31 cellular contexts compared by ENCODE assay signal in the genomic region with DNA sequence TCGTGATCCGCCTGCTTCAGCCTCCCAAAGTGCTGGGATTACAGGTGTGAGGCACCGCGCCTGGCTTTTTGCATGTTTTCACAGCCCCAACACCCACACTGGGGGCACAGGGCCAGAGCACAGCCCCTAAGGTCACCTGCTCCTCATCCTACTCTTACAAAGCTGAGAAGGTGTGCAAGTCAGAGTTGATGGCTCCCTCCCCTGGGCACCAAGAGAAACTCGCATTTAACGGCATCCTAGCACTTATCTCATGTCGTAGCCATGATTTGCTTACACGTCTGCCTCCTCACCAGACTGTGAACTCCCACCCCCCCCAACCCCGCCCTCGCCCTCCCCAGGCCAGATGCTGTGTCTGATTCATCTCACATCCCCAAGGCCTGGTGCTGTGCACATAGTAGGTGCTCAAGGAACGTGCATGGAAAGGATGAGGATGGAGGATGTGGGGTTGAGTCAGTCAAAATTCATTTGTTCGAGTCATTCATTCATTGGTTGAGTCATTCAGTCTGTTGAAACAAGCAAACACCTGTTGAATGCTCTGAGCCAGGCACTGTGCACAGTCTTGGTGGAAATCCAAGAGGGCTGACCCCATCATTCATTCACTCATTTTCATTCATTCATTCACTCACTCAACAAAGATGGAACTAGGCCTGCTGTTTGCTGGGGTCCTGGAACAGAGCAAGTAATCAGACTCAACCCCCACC. TPM values are rescaled to one million over a fixed set of nuclear protein-coding genes. Genes with fewer than 3 reads are reported as not detected.
"Had no signal": no experiment of that assay in that cellular context is flagged by ENCODE, and none has a peak within 500 bp of the region (broad histone marks: within the 10 kb centered on the region; RNA-seq: fewer than 3 reads in every experiment).

No MANE protein-coding gene starts in this region.

- H3K9me3 Mint-ChIP-seq: activated B cell treated with CpG ODN at 0.5 μM for 24 hours; activated naive CD8-positive, alpha-beta T cell treated with anti-CD3 and anti-CD28 coated beads, Interleukin-2, amount 10 ng/mL, durations not matched to agents 7 days and 5 days; activated T-cell treated with anti-CD3 and anti-CD28 coated beads, Interleukin-2, amount 50 U/mL, for 24 hours; activated T-helper 2 cell treated with anti-CD3 and anti-CD28 coated beads, Interferon-gamma antibody, Interleukin-2, Interleukin-4, amounts not matched to agents 10 μg/mL and 5 μg/mL and 100 μg/mL, durations not matched to agents 14 hours and 24 hours and 36 hours; immature natural killer cell; neural crest cell; T-helper 1 cell treated with Interleukin-12 subunit alpha and Interleukin-12 subunit beta and Interleukin-4 antibody, amounts not matched to agents 30 μg/mL and 1 μg/mL, for 36 hours had no signal

- H3K4me2 ChIP-seq: hepatocyte had no signal

- H3K36me3 Mint-ChIP-seq: activated naive CD8-positive, alpha-beta T cell treated with anti-CD3 and anti-CD28 coated beads, Interleukin-2, amount 10 ng/mL, durations not matched to agents 7 days and 5 days; immature natural killer cell; naive B cell; stimulated activated naive B cell treated with anti-CD40 and anti-IgM and Interleukin-4, amounts not matched to agents 10 μg/mL and 1 μg/mL and 100 μg/mL, for 72 hours had no signal

- DNase-seq: activated B cell treated with CpG ODN at 0.5 μM for 24 hours; activated CD4-positive, alpha-beta T cell treated with anti-CD3 and anti-CD28 coated beads for 36 hours; activated CD4-positive, alpha-beta T cell treated with anti-CD3 and anti-CD28 coated beads, Interleukin-2, amount 50 U/mL, for 4 hours; activated CD8-positive, alpha-beta memory T cell treated with anti-CD3 and anti-CD28 coated beads for 24 hours; activated CD8-positive, alpha-beta memory T cell treated with anti-CD3 and anti-CD28 coated beads, Interleukin-2, amount 50 U/mL, for 4 hours; activated naive CD4-positive, alpha-beta T cell; activated naive CD8-positive, alpha-beta T cell treated with anti-CD3 and anti-CD28 coated beads, Interleukin-2, amount 10 ng/mL, durations not matched to agents 7 days and 5 days; activated T-cell treated with anti-CD3 and anti-CD28 coated beads, Interleukin-2, amount 50 U/mL, for 24 hours; amniotic stem cell; central memory CD4-positive, alpha-beta T cell; dermis blood vessel endothelial cell; effector CD8-positive, alpha-beta T cell; glutamatergic neuron; immature natural killer cell; lower lobe of right lung; mesendoderm; naive B cell; stimulated activated CD4-positive, alpha-beta T cell treated with anti-CD3 and anti-CD28 coated beads, Interleukin-2, amount 100 ng/mL, for 48 hours; stimulated activated CD8-positive, alpha-beta memory T cell treated with anti-CD3 and anti-CD28 coated beads, Interleukin-4, amount 100 ng/mL, for 48 hours; stimulated activated naive B cell treated with anti-CD40 and anti-IgM and Interleukin-4, amounts not matched to agents 10 μg/mL and 1 μg/mL and 100 μg/mL, for 72 hours; T1000; upper lobe of right lung had no signal

- H3K4me1 ChIP-seq: lower lobe of right lung, upper lobe of right lung had no signal

- H3K9me3 ChIP-seq: lower lobe of right lung, upper lobe of right lung had no signal

- H3K79me2 ChIP-seq: hepatocyte had no signal

- H3K36me3 ChIP-seq: lower lobe of right lung, upper lobe of right lung had no signal

- H3K4me3 Mint-ChIP-seq: activated B cell treated with CpG ODN at 0.5 μM for 24 hours; activated CD4-positive, alpha-beta T cell treated with anti-CD3 and anti-CD28 coated beads for 36 hours; activated naive CD8-positive, alpha-beta T cell treated with anti-CD3 and anti-CD28 coated beads, Interleukin-2, amount 10 ng/mL, durations not matched to agents 7 days and 5 days; activated T-cell treated with anti-CD3 and anti-CD28 coated beads, Interleukin-2, amount 50 U/mL, for 24 hours; immature natural killer cell; naive B cell; neural crest cell; stimulated activated naive B cell treated with anti-CD40 and anti-IgM and Interleukin-4, amounts not matched to agents 10 μg/mL and 1 μg/mL and 100 μg/mL, for 72 hours; T-helper 1 cell treated with Interleukin-12 subunit alpha and Interleukin-12 subunit beta and Interleukin-4 antibody, amounts not matched to agents 30 μg/mL and 1 μg/mL, for 36 hours had no signal

- H2AFZ ChIP-seq: hepatocyte had no signal

- ATAC-seq: activated CD4-positive, alpha-beta T cell treated with anti-CD3 and anti-CD28 coated beads for 36 hours; left lobe of liver; lower lobe of right lung; stimulated activated naive B cell treated with anti-CD40 and anti-IgM and Interleukin-4, amounts not matched to agents 10 μg/mL and 1 μg/mL and 100 μg/mL, for 72 hours; upper lobe of right lung had no signal

- H3K27ac ChIP-seq: hepatocyte, lower lobe of right lung, upper lobe of right lung had no signal

- H3K4me3 ChIP-seq: hepatocyte, lower lobe of right lung, upper lobe of right lung had no signal

- H3K27ac Mint-ChIP-seq: activated B cell treated with CpG ODN at 0.5 μM for 24 hours; activated CD4-positive, alpha-beta T cell treated with anti-CD3 and anti-CD28 coated beads for 36 hours; activated naive CD8-positive, alpha-beta T cell treated with anti-CD3 and anti-CD28 coated beads, Interleukin-2, amount 10 ng/mL, durations not matched to agents 7 days and 5 days; activated T-cell treated with anti-CD3 and anti-CD28 coated beads, Interleukin-2, amount 50 U/mL, for 24 hours; activated T-helper 2 cell treated with anti-CD3 and anti-CD28 coated beads, Interferon-gamma antibody, Interleukin-2, Interleukin-4, amounts not matched to agents 10 μg/mL and 5 μg/mL and 100 μg/mL, durations not matched to agents 14 hours and 24 hours and 36 hours; immature natural killer cell; stimulated activated naive B cell treated with anti-CD40 and anti-IgM and Interleukin-4, amounts not matched to agents 10 μg/mL and 1 μg/mL and 100 μg/mL, for 72 hours; T-helper 1 cell treated with Interleukin-12 subunit alpha and Interleukin-12 subunit beta and Interleukin-4 antibody, amounts not matched to agents 30 μg/mL and 1 μg/mL, for 36 hours had no signal

RNA-seq across cellular contexts. Expression of a gene that starts 11.3 kb away (rescaled TPM):
- total RNA-seq: activated B cell treated with CpG ODN at 0.5 μM for 24 hours; activated CD4-positive, alpha-beta T cell treated with anti-CD3 and anti-CD28 coated beads for 36 hours; activated naive CD8-positive, alpha-beta T cell treated with anti-CD3 and anti-CD28 coated beads, Interleukin-2, amount 10 ng/mL, durations not matched to agents 7 days and 5 days; activated T-helper 2 cell treated with anti-CD3 and anti-CD28 coated beads, Interferon-gamma antibody, Interleukin-2, Interleukin-4, amounts not matched to agents 10 μg/mL and 5 μg/mL and 100 μg/mL, durations not matched to agents 14 hours and 24 hours and 36 hours had no signal
- polyA plus RNA-seq: immature natural killer cell had no signal

RNA-seq across cellular contexts. Expression of a gene that starts 59.1 kb away (rescaled TPM):
- total RNA-seq: activated B cell treated with CpG ODN at 0.5 μM for 24 hours; activated T-helper 2 cell treated with anti-CD3 and anti-CD28 coated beads, Interferon-gamma antibody, Interleukin-2, Interleukin-4, amounts not matched to agents 10 μg/mL and 5 μg/mL and 100 μg/mL, durations not matched to agents 14 hours and 24 hours and 36 hours; dermis blood vessel endothelial cell; frontal cortex; left lobe of liver; mucosa of gallbladder; omental fat pad had no signal
- polyA plus RNA-seq: thymus had no signal
